1 cellular context compared by ENCODE assay signal in the genomic region with DNA sequence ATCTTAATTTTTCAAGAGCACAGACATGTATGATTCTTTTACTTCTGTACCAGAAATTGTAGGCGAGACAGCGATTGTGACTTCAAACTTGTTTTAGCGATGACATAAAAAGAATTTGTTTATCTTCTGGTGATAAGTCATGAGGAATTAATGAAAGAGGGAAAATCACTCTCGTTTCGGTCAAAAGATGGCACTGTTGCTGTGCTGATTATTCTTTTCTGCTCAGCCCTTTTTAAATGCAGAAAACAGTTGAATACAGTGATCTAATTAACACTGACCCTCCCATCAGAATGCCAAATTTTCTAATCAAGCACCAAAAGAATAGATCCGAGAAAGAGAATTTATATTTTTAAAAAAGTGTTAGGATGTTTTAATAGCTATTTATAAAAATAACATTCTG.
TF ChIP-seq lines count a peak whose summit lies in the region.

No MANE protein-coding gene starts in this region.

TF ChIP-seq in endothelial cell of umbilical vein, 7 proteins besides CTCF, POLR2A, EP300 and RAD21:
- TF ChIP-seq FOS (IDR thresholded peaks at IDR 0.05; ENCODE audit: borderline replicate concordance, insufficient read depth, low read length): no peak
- TF ChIP-seq POLR2AphosphoS5 (IDR thresholded peaks at IDR 0.05; ENCODE audit: insufficient read depth, low read depth, low read length): no peak
- TF ChIP-seq EZH2 (IDR thresholded peaks at IDR 0.05; ENCODE audit: borderline replicate concordance, low read depth, low read length, severe bottlenecking): no peak
- TF ChIP-seq MAX (IDR thresholded peaks at IDR 0.05; ENCODE audit: insufficient read depth, insufficient read length): no peak
- no peak for TF ChIP-seq GATA2 (IDR thresholded peaks at IDR 0.05; ENCODE audit: insufficient read depth, insufficient read length, low read depth, low read length)
- no peak for TF ChIP-seq MYC (IDR thresholded peaks at IDR 0.05; ENCODE audit: low read depth, low read length)
- no peak for TF ChIP-seq JUN (IDR thresholded peaks at IDR 0.05; ENCODE audit: borderline replicate concordance, insufficient read depth, insufficient read length, low read depth)
